In genomic region chr9:20884985-20885593, GRCh38 we compare ENCODE assay signal across 7 cellular contexts.
DNase-seq lines count a peak whose midpoint lies in the region; ATAC-seq, FAIRE-seq and TF ChIP-seq lines count a peak whose summit lies in the region.

No MANE protein-coding gene starts in this region.

- H3K4me3 ChIP-seq in GM12875 (ENCODE audit: low read depth, low read length) (no peak overlapping the region), astrocyte (ENCODE audit: insufficient read depth, low read depth, low read length) (no peak overlapping the region)

- no peaks in the 10 kb centered on the region for H3K27me3 ChIP-seq in astrocyte (ENCODE audit: insufficient read depth, low read length)

- H2AFZ ChIP-seq in astrocyte (ENCODE audit: low read depth, low read length) = no peak overlapping the region

- no peaks in the 10 kb centered on the region for H3K27me3 Mint-ChIP-seq in astrocyte (ENCODE audit: low read depth, unreplicated experiment)

- TF ChIP-seq CTCF in GM12875 (IDR thresholded peaks at IDR 0.05; ENCODE audit: borderline replicate concordance, insufficient read depth, low read depth, low read length) (peak; percentile 57), astrocyte (IDR thresholded peaks at IDR 0.05; ENCODE audit: insufficient read depth, low read depth, low read length) (peak; percentile 65)

- peaks cover 15% of the 10 kb centered on the region for H3K36me3 ChIP-seq in astrocyte (ENCODE audit: insufficient read depth, low read length)

- H3K79me2 ChIP-seq in astrocyte (ENCODE audit: insufficient read depth, low read length) = no peaks in the 10 kb centered on the region

- no peaks in the 10 kb centered on the region for H3K9me3 ChIP-seq in astrocyte (ENCODE audit: insufficient read depth, low read depth, low read length)

- no peak overlapping the region for H3K9ac ChIP-seq in astrocyte (ENCODE audit: low read length)

- no peaks in the 10 kb centered on the region for H3K4me1 Mint-ChIP-seq in astrocyte (ENCODE audit: low read depth, unreplicated experiment)

- no peak for ATAC-seq in HG03095 (IDR thresholded peaks at IDR 0.05; ENCODE audit: unreplicated experiment)

- H4K20me1 ChIP-seq in astrocyte (ENCODE audit: insufficient read depth, low read length) = no peaks in the 10 kb centered on the region

- H3K9me3 Mint-ChIP-seq in astrocyte (ENCODE audit: unreplicated experiment) = no peaks in the 10 kb centered on the region

- no peaks in the 10 kb centered on the region for H3K4me1 ChIP-seq in astrocyte (ENCODE audit: insufficient read depth, low read length)

- H3K27ac ChIP-seq in astrocyte (ENCODE audit: low read depth, low read length) = no peak overlapping the region

- FAIRE-seq in astrocyte (lab: Jason Lieb, UNC) = peak; percentile 41

- peak; percentile 44 for TF ChIP-seq RAD21 in Ishikawa (IDR thresholded peaks at IDR 0.05; ENCODE audit: low read depth)

- H3K4me2 ChIP-seq in astrocyte (ENCODE audit: low read length) = no peak overlapping the region

- DNase-seq in SW480 (ENCODE audit: low spot score) (peak; percentile 41), astrocyte (ENCODE audit: low read depth) (peak; percentile 11), iris pigment epithelial cell (ENCODE audit: low read depth) (peak; percentile 54)
- peak; percentile 66 for DNase-seq in stimulated activated CD4-positive, alpha-beta T cell treated with anti-CD3 and anti-CD28 coated beads, Interleukin-4, amount 100 ng/mL, for 24 hours

- peaks cover 11% of the 10 kb centered on the region for H3K36me3 Mint-ChIP-seq in astrocyte (ENCODE audit: low read depth, unreplicated experiment)

- no peak overlapping the region for H3K27ac Mint-ChIP-seq in astrocyte (ENCODE audit: unreplicated experiment)

- TF ChIP-seq EP300 in Ishikawa (IDR thresholded peaks at IDR 0.05; ENCODE audit: borderline replicate concordance) = no peak

- H3K4me3 Mint-ChIP-seq in astrocyte (ENCODE audit: unreplicated experiment) = no peak overlapping the region

TF ChIP-seq in Ishikawa, 13 proteins besides CTCF, POLR2A, EP300 and RAD21:
- TF ChIP-seq CREB1 (IDR thresholded peaks at IDR 0.05; ENCODE audit: low read depth) (no peak), NFIC (IDR thresholded peaks at IDR 0.05) (no peak), USF1 (IDR thresholded peaks at IDR 0.05) (no peak), YY1 (IDR thresholded peaks at IDR 0.05; ENCODE audit: low read depth) (no peak), TAF1 (IDR thresholded peaks at IDR 0.05; ENCODE audit: low read depth) (no peak), EGR1 (IDR thresholded peaks at IDR 0.05) (no peak), CEBPB (IDR thresholded peaks at IDR 0.05) (no peak), TEAD4 (IDR thresholded peaks at IDR 0.05) (no peak)

Comparison
In these comparisons a context has a peak if more than half of its experiments do, and no peak if none do; other contexts are left out.
1. DNase-seq: peak in every context shown above with its lines; median percentile 66 in stimulated activated CD4-positive, alpha-beta T cell treated with anti-CD3 and anti-CD28 coated beads, Interleukin-4, amount 100 ng/mL, for 24 hours; 54 in iris pigment epithelial cell; 41 in SW480; 11 in astrocyte.